ENCODE assay signal across 23 cellular contexts in genomic region chr13:28173793-28174192, GRCh38. TPM values are rescaled to one million over a fixed set of nuclear protein-coding genes. Genes with fewer than 3 reads are reported as not detected.
DNase-seq lines count a peak whose midpoint lies in the region; ATAC-seq and TF ChIP-seq lines count a peak whose summit lies in the region.
"Had no signal": no experiment of that assay in that cellular context is flagged by ENCODE, and none has a peak within 500 bp of the region (broad histone marks: within the 10 kb centered on the region; RNA-seq: fewer than 3 reads in every experiment).

No MANE protein-coding gene starts in this region.

- no peaks in the 10 kb centered on the region for H3K9me2 ChIP-seq in PC-3 (replicated peaks; ENCODE audit: low read length)
- no peaks in the 10 kb centered on the region for H3K9me2 ChIP-seq in Karpas-422 (replicated peaks; ENCODE audit: insufficient read depth, low read length)

- peak; percentile 45; the same call in 1 of the 2 replicates for ATAC-seq in PC-3
- ATAC-seq in stimulated activated naive CD8-positive, alpha-beta T cell treated with anti-CD3 and anti-CD28 coated beads, Interleukin-15, amount 100 ng/mL, for 72 hours, result peak; percentile 23

- intact Hi-C loops in PC-3 (cut with micrococcal nuclease), result no loop called here
- intact Hi-C loops in activated CD4-positive, alpha-beta T cell treated with anti-CD3 and anti-CD28 coated beads, Interleukin-2, amount 10 ng/mL, durations not matched to agents 24 days and 14 days (cut with micrococcal nuclease), result no loop called here

- BruUV-seq in PC-3 (replicated peaks; lab: Mats Ljungman, UMichigan), result no TSS peak

- H3K27me3 ChIP-seq in PC-3 (ENCODE audit: low read length) (no peaks in the 10 kb centered on the region), Karpas-422 (ENCODE audit: low read length) (no peaks in the 10 kb centered on the region)
- H3K27me3 ChIP-seq: esophagus squamous epithelium, SJSA1, tibial nerve had no signal

- H3K4me2 ChIP-seq in PC-3 (ENCODE audit: low read length), result peak overlapping the region; percentile 48
- no peak overlapping the region for H3K4me2 ChIP-seq in Karpas-422 (ENCODE audit: low read depth, low read length, poor library complexity, severe bottlenecking)

- POLR2A ChIA-PET in PC-3 (lab: Charles Lee; ENCODE audit: unreplicated experiment), result no interaction called here

- H3K36me3 Mint-ChIP-seq in activated naive CD4-positive, alpha-beta T cell treated with anti-CD3 and anti-CD28 coated beads, Interleukin-2, amount 50 U/mL, for 24 hours, result peaks cover 19% of the 10 kb centered on the region
- H3K36me3 Mint-ChIP-seq in activated CD4-positive, alpha-beta T cell treated with anti-CD3 and anti-CD28 coated beads, Interleukin-2, amount 10 ng/mL, durations not matched to agents 24 days and 14 days (ENCODE audit: low read depth), result peaks cover 29% of the 10 kb centered on the region

- peak overlapping the region; percentile 65 for H3K27ac ChIP-seq in PC-3 (ENCODE audit: low read length)
- H3K27ac ChIP-seq in epithelial cell of prostate, result peak overlapping the region; percentile 19
- no peak overlapping the region for H3K27ac ChIP-seq in Karpas-422 (ENCODE audit: low read length)
- H3K27ac ChIP-seq: SJSA1, tibial nerve had no signal

- H3K36me3 ChIP-seq in PC-3 (ENCODE audit: low read depth, low read length), result no peaks in the 10 kb centered on the region
- peaks cover 23% of the 10 kb centered on the region; the same call in 1 of the 2 replicates for H3K36me3 ChIP-seq in Karpas-422 (ENCODE audit: insufficient read depth, low read length)

- CTCF ChIA-PET in PC-3 (lab: Charles Lee), result no interaction called here

- H3K4me3 ChIP-seq in PC-3 (ENCODE audit: low read length) (no peak overlapping the region), Karpas-422 (ENCODE audit: low read length) (no peak overlapping the region)
- H3K4me3 ChIP-seq: esophagus squamous epithelium, SJSA1, tibial nerve had no signal

- H3K9ac ChIP-seq in PC-3 (ENCODE audit: low read length) (no peak overlapping the region), Karpas-422 (ENCODE audit: low read length) (no peak overlapping the region)

- peaks cover 26% of the 10 kb centered on the region for H3K4me1 ChIP-seq in PC-3 (ENCODE audit: insufficient read depth, low read length)
- H3K4me1 ChIP-seq in Karpas-422 (ENCODE audit: low read length), result no peaks in the 10 kb centered on the region
- H3K4me1 ChIP-seq: tibial nerve had no signal

- peak overlapping the region; percentile 51 for H3K4me3 Mint-ChIP-seq in activated naive CD4-positive, alpha-beta T cell treated with anti-CD3 and anti-CD28 coated beads, Interleukin-2, amount 50 U/mL, for 24 hours
- no peak overlapping the region for H3K4me3 Mint-ChIP-seq in stimulated activated naive CD8-positive, alpha-beta T cell treated with anti-CD3 and anti-CD28 coated beads, Interleukin-15, amount 100 ng/mL, for 72 hours
- H3K4me3 Mint-ChIP-seq in activated CD4-positive, alpha-beta T cell treated with anti-CD3 and anti-CD28 coated beads, Interleukin-2, amount 10 ng/mL, durations not matched to agents 24 days and 14 days, result no peak overlapping the region
- H3K4me3 Mint-ChIP-seq: activated CD4-positive, alpha-beta memory T cell treated with anti-CD3 and anti-CD28 coated beads, Interleukin-2, amount 10 ng/mL, durations not matched to agents 7 days and 5 days; activated naive CD8-positive, alpha-beta T cell had no signal

- H4K20me1 ChIP-seq in PC-3 (ENCODE audit: low read length), result peaks cover 20% of the 10 kb centered on the region
- no peaks in the 10 kb centered on the region for H4K20me1 ChIP-seq in Karpas-422 (ENCODE audit: insufficient read depth, low read depth, low read length)

- peaks cover 46% of the 10 kb centered on the region for H3K4me1 Mint-ChIP-seq in activated naive CD4-positive, alpha-beta T cell treated with anti-CD3 and anti-CD28 coated beads, Interleukin-2, amount 50 U/mL, for 24 hours
- peaks cover 28% of the 10 kb centered on the region for H3K4me1 Mint-ChIP-seq in stimulated activated naive CD8-positive, alpha-beta T cell treated with anti-CD3 and anti-CD28 coated beads, Interleukin-15, amount 100 ng/mL, for 72 hours
- peaks cover 7% of the 10 kb centered on the region for H3K4me1 Mint-ChIP-seq in activated CD4-positive, alpha-beta T cell treated with anti-CD3 and anti-CD28 coated beads, Interleukin-2, amount 10 ng/mL, durations not matched to agents 24 days and 14 days
- H3K4me1 Mint-ChIP-seq: activated CD4-positive, alpha-beta memory T cell treated with anti-CD3 and anti-CD28 coated beads, Interleukin-2, amount 10 ng/mL, durations not matched to agents 7 days and 5 days had no signal

- H3K9me3 ChIP-seq in PC-3 (ENCODE audit: low read length) (no peaks in the 10 kb centered on the region), Karpas-422 (ENCODE audit: low read length) (no peaks in the 10 kb centered on the region)
- H3K9me3 ChIP-seq: esophagus squamous epithelium, SJSA1, tibial nerve had no signal

- no peaks in the 10 kb centered on the region for H3K27me3 Mint-ChIP-seq in activated naive CD4-positive, alpha-beta T cell treated with anti-CD3 and anti-CD28 coated beads, Interleukin-2, amount 50 U/mL, for 24 hours
- H3K27me3 Mint-ChIP-seq in stimulated activated naive CD8-positive, alpha-beta T cell treated with anti-CD3 and anti-CD28 coated beads, Interleukin-15, amount 100 ng/mL, for 72 hours, result no peaks in the 10 kb centered on the region
- no peaks in the 10 kb centered on the region for H3K27me3 Mint-ChIP-seq in activated CD4-positive, alpha-beta T cell treated with anti-CD3 and anti-CD28 coated beads, Interleukin-2, amount 10 ng/mL, durations not matched to agents 24 days and 14 days
- H3K27me3 Mint-ChIP-seq: activated CD4-positive, alpha-beta memory T cell treated with anti-CD3 and anti-CD28 coated beads, Interleukin-2, amount 10 ng/mL, durations not matched to agents 7 days and 5 days; activated naive CD8-positive, alpha-beta T cell had no signal

- H3K27ac Mint-ChIP-seq in activated naive CD4-positive, alpha-beta T cell treated with anti-CD3 and anti-CD28 coated beads, Interleukin-2, amount 50 U/mL, for 24 hours, result peak overlapping the region; percentile 80
- H3K27ac Mint-ChIP-seq in stimulated activated naive CD8-positive, alpha-beta T cell treated with anti-CD3 and anti-CD28 coated beads, Interleukin-15, amount 100 ng/mL, for 72 hours, result peak overlapping the region in 1 of 2 donors; percentile 44
- no peak overlapping the region for H3K27ac Mint-ChIP-seq in activated CD4-positive, alpha-beta T cell treated with anti-CD3 and anti-CD28 coated beads, Interleukin-2, amount 10 ng/mL, durations not matched to agents 24 days and 14 days
- H3K27ac Mint-ChIP-seq: activated CD4-positive, alpha-beta memory T cell treated with anti-CD3 and anti-CD28 coated beads, Interleukin-2, amount 10 ng/mL, durations not matched to agents 7 days and 5 days had no signal

- H2AFZ ChIP-seq in PC-3 (ENCODE audit: low read length) (no peak overlapping the region), Karpas-422 (ENCODE audit: low read length) (no peak overlapping the region)

- H3K79me2 ChIP-seq in PC-3 (ENCODE audit: low read length) (peaks cover 41% of the 10 kb centered on the region), Karpas-422 (ENCODE audit: low read length) (peaks cover 91% of the 10 kb centered on the region)

- no peak for DNase-seq in activated naive CD4-positive, alpha-beta T cell treated with anti-CD3 and anti-CD28 coated beads, Interleukin-2, amount 50 U/mL, for 16 hours
- DNase-seq in PC-3 (peak; percentile 76), epithelial cell of prostate (ENCODE audit: low read depth, low spot score) (peak; percentile 52), G401 (ENCODE audit: low spot score) (no peak), Karpas-422 (no peak)
- DNase-seq in stimulated activated naive CD8-positive, alpha-beta T cell treated with anti-CD3 and anti-CD28 coated beads, Interleukin-15, amount 100 ng/mL, for 72 hours, result no peak
- no peak for DNase-seq in activated CD4-positive, alpha-beta T cell treated with anti-CD3 and anti-CD28 coated beads, Interleukin-2, amount 10 ng/mL, durations not matched to agents 24 days and 14 days
- DNase-seq: ACHN; activated CD4-positive, alpha-beta memory T cell treated with anti-CD3 and anti-CD28 coated beads, Interleukin-2, amount 10 ng/mL, durations not matched to agents 7 days and 5 days; C1 segment of cervical spinal cord; effector CD4-positive, alpha-beta T cell; esophagus squamous epithelium; kidney glomerular epithelial cell; NCI-H1092 treated with DMSO at 0.1 percent for 48 hours; NCI-H2029; NCI-H345; stimulated activated CD4-positive, alpha-beta T cell treated with anti-CD3 and anti-CD28 coated beads, Interleukin-2, amount 100 ng/mL, for 48 hours; stimulated activated naive CD4-positive, alpha-beta T cell treated with Interleukin-2 at 50 U/mL for 16 hours; T-helper 2 cell had no signal

- no peak for TF ChIP-seq CTCF in PC-3 (conservative IDR thresholded peaks at IDR 0.05; ENCODE audit: low read depth, low read length)

- in situ Hi-C loops in G401 (cut with HindIII; ENCODE audit: low sequenced_read_pairs), result no loop called here

- H3K9me3 Mint-ChIP-seq in activated naive CD4-positive, alpha-beta T cell treated with anti-CD3 and anti-CD28 coated beads, Interleukin-2, amount 50 U/mL, for 24 hours, result no peaks in the 10 kb centered on the region
- H3K9me3 Mint-ChIP-seq in stimulated activated naive CD8-positive, alpha-beta T cell treated with anti-CD3 and anti-CD28 coated beads, Interleukin-15, amount 100 ng/mL, for 72 hours, result no peaks in the 10 kb centered on the region
- no peaks in the 10 kb centered on the region for H3K9me3 Mint-ChIP-seq in activated CD4-positive, alpha-beta T cell treated with anti-CD3 and anti-CD28 coated beads, Interleukin-2, amount 10 ng/mL, durations not matched to agents 24 days and 14 days
- H3K9me3 Mint-ChIP-seq: activated CD4-positive, alpha-beta memory T cell treated with anti-CD3 and anti-CD28 coated beads, Interleukin-2, amount 10 ng/mL, durations not matched to agents 7 days and 5 days had no signal

- no peaks in the 10 kb centered on the region for H3F3A ChIP-seq in PC-3 (ENCODE audit: low read length, unreplicated experiment)

RNA-seq across cellular contexts. Expression of gene PAN3, which starts 35.4 kb away (rescaled TPM):
- 14.6 and 21.8 TPM in 2 replicates for total RNA-seq in PC-3 (2014; rRNA removed)
- 31.2 and 32.7 TPM in 2 replicates for total RNA-seq in activated CD4-positive, alpha-beta T cell treated with anti-CD3 and anti-CD28 coated beads, Interleukin-2, amount 10 ng/mL, durations not matched to agents 24 days and 14 days
- total RNA-seq in G401 (2014; rRNA removed; shearing (Covaris generic)), result 11.4 and 21.3 TPM in 2 replicates
- 21.1 and 39.8 TPM in 2 replicates for total RNA-seq in Karpas-422 (2014; rRNA removed; shearing (Covaris generic); ENCODE audit: low replicate concordance)

Comparison
In these comparisons a context has a peak if more than half of its experiments do, and no peak if none do; other contexts are left out.
1. DNase-seq: peak in PC-3 (single experiment) and epithelial cell of prostate (single experiment); none in activated naive CD4-positive, alpha-beta T cell treated with anti-CD3 and anti-CD28 coated beads, Interleukin-2, amount 50 U/mL, for 16 hours (single experiment), stimulated activated naive CD8-positive, alpha-beta T cell treated with anti-CD3 and anti-CD28 coated beads, Interleukin-15, amount 100 ng/mL, for 72 hours (0 of 2), activated CD4-positive, alpha-beta T cell treated with anti-CD3 and anti-CD28 coated beads, Interleukin-2, amount 10 ng/mL, durations not matched to agents 24 days and 14 days (single experiment), G401 (single experiment) and Karpas-422 (single experiment).